In the genomic region with DNA sequence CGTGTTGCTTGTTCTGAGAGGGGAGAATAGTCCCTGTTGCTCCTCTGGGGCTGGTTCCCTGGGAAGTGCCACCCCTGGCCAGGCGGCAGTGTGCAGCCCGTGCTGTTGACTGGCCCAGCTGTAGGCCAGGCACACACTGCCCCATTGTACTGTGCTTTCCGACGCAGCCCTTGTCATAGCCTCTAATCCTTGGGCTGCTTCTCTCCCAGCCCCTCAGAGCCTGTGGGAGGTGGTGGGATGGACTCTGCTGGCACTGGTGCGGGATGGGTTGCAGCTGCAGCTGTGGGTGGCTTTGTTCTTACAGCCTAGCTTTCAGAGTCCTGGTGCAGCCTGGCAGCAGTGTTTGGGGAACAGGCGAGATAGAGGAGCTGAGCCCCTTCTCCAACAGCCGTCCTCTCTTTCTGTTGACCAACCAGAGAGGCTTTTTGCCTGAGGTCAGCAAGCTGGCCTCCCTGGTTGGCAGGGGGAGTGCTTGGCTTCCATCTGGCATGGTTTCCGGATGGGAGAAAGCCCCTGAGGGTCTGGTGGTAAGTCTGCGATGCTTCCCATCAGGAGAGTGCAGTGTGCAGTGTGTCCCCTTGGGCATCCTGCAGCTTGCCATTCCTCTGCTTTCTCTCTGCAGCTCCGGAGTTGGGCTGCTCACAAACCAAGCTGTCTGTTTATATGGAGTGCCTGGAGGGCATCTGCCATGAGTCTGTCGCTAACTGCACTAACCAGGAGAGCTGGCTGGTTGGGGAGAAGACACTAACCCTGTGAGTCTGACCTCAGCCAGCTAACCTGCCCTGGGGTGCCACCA, we compare ENCODE assay signal across 17 cellular contexts. TPM values are rescaled to one million over a fixed set of nuclear protein-coding genes. Genes with fewer than 3 reads are reported as not detected.
DNase-seq lines count a peak whose midpoint lies in the region; ATAC-seq, FAIRE-seq and TF ChIP-seq lines count a peak whose summit lies in the region.
"Had no signal": no experiment of that assay in that cellular context is flagged by ENCODE, and none has a peak within 500 bp of the region (broad histone marks: within the 10 kb centered on the region; RNA-seq: fewer than 3 reads in every experiment).

No MANE protein-coding gene starts in this region.

- H3K18ac ChIP-seq in H1 (ENCODE audit: extremely low read depth, low read length) = no peak overlapping the region

- H2AFZ ChIP-seq in H1 (ENCODE audit: low read length) (no peak overlapping the region), neural progenitor cell (replicated peaks) (no peak overlapping the region)
- H2AFZ ChIP-seq: parathyroid adenoma had no signal

- no peak for TF ChIP-seq CTCF in H1 (IDR thresholded peaks at IDR 0.05; ENCODE audit: control extremely low read depth in 1 of 3, insufficient read depth in 1 of 3, low read depth in 1 of 3, low read length in 3 of 3)
- no peak for TF ChIP-seq CTCF in neural progenitor cell (IDR thresholded peaks at IDR 0.05)
- no peak for TF ChIP-seq CTCF in testis (IDR thresholded peaks at IDR 0.05)

- no peak overlapping the region for H4K91ac ChIP-seq in H1 (replicated peaks; ENCODE audit: insufficient read length, low read length)

- no peak overlapping the region for H3K23ac ChIP-seq in H1 (ENCODE audit: insufficient read length)

- intact Hi-C loops in activated naive CD4-positive, alpha-beta T cell treated with anti-CD3 and anti-CD28 coated beads for 36 hours (cut with micrococcal nuclease) = no loop called here
- intact Hi-C loops in testis (cut with DNase I; ENCODE audit: low total_unique reads) = no loop called here

- no peak for TF ChIP-seq RAD21 in H1 (IDR thresholded peaks at IDR 0.05 in 1 of 2, conservative IDR thresholded peaks at IDR 0.05 in 1 of 2; ENCODE audit: low read depth in 2 of 2, low read length in 2 of 2)

- H2BK20ac ChIP-seq in H1 (ENCODE audit: low read length) = no peak overlapping the region

- FAIRE-seq in H1 (lab: Jason Lieb, UNC) (no peak), urothelium cell line (lab: Jason Lieb, UNC) (no peak)
- FAIRE-seq: A204.1, colon had no signal

- no peak for TF ChIP-seq POLR2A in H1 (IDR thresholded peaks at IDR 0.05; ENCODE audit: control extremely low read depth in 1 of 2, low read depth in 2 of 2, low read length in 2 of 2)
- TF ChIP-seq POLR2A in testis (IDR thresholded peaks at IDR 0.05) = no peak

- H3K9me3 ChIP-seq in H1 (ENCODE audit: insufficient read depth in 2 of 2, low read depth in 1 of 2, low read length in 1 of 2) (no peaks in the 10 kb centered on the region), neural progenitor cell (ENCODE audit: low read depth) (no peaks in the 10 kb centered on the region), testis (no peaks in the 10 kb centered on the region)
- H3K9me3 ChIP-seq: tibial artery had no signal

- no peak overlapping the region for H2BK15ac ChIP-seq in H1 (ENCODE audit: low read length)

- peak overlapping the region; percentile 28; the same call in 1 of the 2 replicates for H4K8ac ChIP-seq in H1 (ENCODE audit: extremely low read depth, insufficient read depth, low read length)

- peaks cover 30% of the 10 kb centered on the region for H3K79me1 ChIP-seq in H1 (ENCODE audit: low read depth, low read length)

- H3K56ac ChIP-seq in H1 (replicated peaks; ENCODE audit: insufficient read length, low read depth, low read length) = no peak overlapping the region

- H4K5ac ChIP-seq in H1 (ENCODE audit: insufficient read length, low read depth, low read length) = no peak overlapping the region

- peaks cover 11% of the 10 kb centered on the region for H3K4me1 Mint-ChIP-seq in activated naive CD4-positive, alpha-beta T cell treated with anti-CD3 and anti-CD28 coated beads for 36 hours (ENCODE audit: low read depth)
- peaks cover 10% of the 10 kb centered on the region for H3K4me1 Mint-ChIP-seq in neural progenitor cell

- no peak overlapping the region for H3K4ac ChIP-seq in H1 (replicated peaks; ENCODE audit: insufficient read length, low read depth, low read length)

- peak overlapping the region; percentile 33 to 62 for H3K27ac Mint-ChIP-seq in activated naive CD4-positive, alpha-beta T cell treated with anti-CD3 and anti-CD28 coated beads, Interleukin-2, amount 50 U/mL, for 72 hours
- no peak overlapping the region for H3K27ac Mint-ChIP-seq in activated naive CD4-positive, alpha-beta T cell treated with anti-CD3 and anti-CD28 coated beads for 36 hours
- no peak overlapping the region for H3K27ac Mint-ChIP-seq in neural progenitor cell
- H3K27ac Mint-ChIP-seq: activated CD4-positive, alpha-beta T cell treated with anti-CD3 and anti-CD28 coated beads, Interleukin-2, amount 10 ng/mL, durations not matched to agents 24 days and 14 days had no signal

- no peak overlapping the region for H2AK5ac ChIP-seq in H1 (ENCODE audit: low read depth, low read length)

- H3K27ac ChIP-seq in H1 (ENCODE audit: low read depth, low read length) (no peak overlapping the region), neural progenitor cell (no peak overlapping the region), testis (peak overlapping the region in 1 of 2 donors; percentile 36)
- H3K27ac ChIP-seq: parathyroid adenoma, tibial artery had no signal

- H3F3A ChIP-seq in neural progenitor cell (ENCODE audit: low read depth) = no peaks in the 10 kb centered on the region

- H3K4me3 Mint-ChIP-seq in activated naive CD4-positive, alpha-beta T cell treated with anti-CD3 and anti-CD28 coated beads for 36 hours = no peak overlapping the region
- H3K4me3 Mint-ChIP-seq in neural progenitor cell = no peak overlapping the region
- H3K4me3 Mint-ChIP-seq: activated CD4-positive, alpha-beta T cell treated with anti-CD3 and anti-CD28 coated beads, Interleukin-2, amount 10 ng/mL, durations not matched to agents 24 days and 14 days had no signal

- CTCF ChIA-PET in activated naive CD4-positive, alpha-beta T cell treated with anti-CD3 and anti-CD28 coated beads for 36 hours (lab: Charles Lee) = interaction anchor here (0.6 to 1.6 kb wide), 2 partner anchors 17 to 223 kb away, joined by 3 to 4 read pairs; no protein-coding TSS in a partner anchor
- CTCF ChIA-PET in H1 (lab: Charles Lee; ENCODE audit: partially characterized antibody) = interaction anchor here (0.9 to 32.9 kb wide), 5 partner anchors 6 to 155 kb away, joined by 3 to 536 read pairs (median 495); partner anchors contain the start of genes DLK2, LRRC73 and TJAP1

- TF ChIP-seq EP300 in H1 (IDR thresholded peaks at IDR 0.05; ENCODE audit: borderline replicate concordance in 1 of 2, low read depth in 2 of 2, low read length in 2 of 2) = no peak

- 0 out of 7 replicates have a peak overlapping the region, but pooled peaks of 1 of the 4 experiments have one; percentile 1 for H3K9ac ChIP-seq in H1 (replicated peaks in 1 of 4; ENCODE audit: extremely low read depth in 1 of 4, low read depth in 3 of 4, low read length in 3 of 4)
- peak overlapping the region; percentile 17 for H3K9ac ChIP-seq in neural progenitor cell
- H3K9ac ChIP-seq: parathyroid adenoma had no signal

- no peak overlapping the region for H2BK120ac ChIP-seq in H1 (replicated peaks; ENCODE audit: low read depth, low read length)

- no peaks in the 10 kb centered on the region for H3K36me3 Mint-ChIP-seq in activated naive CD4-positive, alpha-beta T cell treated with anti-CD3 and anti-CD28 coated beads, Interleukin-2, amount 50 U/mL, for 72 hours
- peaks cover 6% of the 10 kb centered on the region for H3K36me3 Mint-ChIP-seq in activated naive CD4-positive, alpha-beta T cell treated with anti-CD3 and anti-CD28 coated beads for 36 hours (ENCODE audit: low read depth)
- H3K36me3 Mint-ChIP-seq in neural progenitor cell = peaks cover 9% of the 10 kb centered on the region

- H3K4me2 ChIP-seq in H1 (ENCODE audit: insufficient read depth in 1 of 2, low read depth in 2 of 2, low read length in 2 of 2) = no peak overlapping the region
- peak overlapping the region; percentile 5 for H3K4me2 ChIP-seq in neural progenitor cell

- no peak overlapping the region for H2BK12ac ChIP-seq in H1 (ENCODE audit: low read depth, low read length)

- 87% methylated on average over 12 of the region's 12 CpGs; no CpG with 5 or more reads in 1 of the 2 experiments for WGBS in H1 (ENCODE audit: extremely low coverage in 1 of 2, insufficient coverage in 1 of 2, insufficient read length in 1 of 2, insufficient replicate concordance in 2 of 2, low coverage in 1 of 2, low lambda C conversion rate in 2 of 2, missing lambda C conversion rate in 1 of 2), 2 experiments
- WGBS in testis, 2 donors = 53 to 70% methylated on average over 6 to 12 of the region's 12 CpGs

- H2BK5ac ChIP-seq in H1 (ENCODE audit: low read depth, low read length) = no peak overlapping the region

- ATAC-seq in activated naive CD4-positive, alpha-beta T cell treated with anti-CD3 and anti-CD28 coated beads, Interleukin-2, amount 50 U/mL, for 72 hours = no peak
- no peak for ATAC-seq in GM18907 (IDR thresholded peaks at IDR 0.05; ENCODE audit: unreplicated experiment)
- ATAC-seq: esophagus mucosa had no signal

- POLR2A ChIA-PET in H1 (lab: Charles Lee; ENCODE audit: partially characterized antibody) = interaction anchor here (0.7 to 4.1 kb wide), 9 partner anchors 10 to 62 kb away, joined by 3 to 19 read pairs (median 5); partner anchors contain the start of genes ABCC10, LRRC73 and TJAP1

- H3K36me3 ChIP-seq in H1 (ENCODE audit: control insufficient read depth in 2 of 4, insufficient read depth in 4 of 4, low read length in 3 of 4) (0 out of 8 replicates have a peak, but pooled peaks cover 0 to 3% (median 0%) of the 10 kb centered on the region in 4 experiments), neural progenitor cell (no peaks in the 10 kb centered on the region), testis (ENCODE audit: low read depth, missing control alignments) (no peaks in the 10 kb centered on the region)

- no peak for DNase-seq in activated naive CD4-positive, alpha-beta T cell treated with anti-CD3 and anti-CD28 coated beads, Interleukin-2, amount 50 U/mL, for 72 hours (ENCODE audit: low spot score in 2 of 2)
- no peak for DNase-seq in activated naive CD4-positive, alpha-beta T cell treated with anti-CD3 and anti-CD28 coated beads for 36 hours
- no peak for DNase-seq in H1 (ENCODE audit: low read depth in 1 of 2, low spot score in 2 of 2)
- DNase-seq in neural progenitor cell (ENCODE audit: low spot score) = peak; percentile 61
- DNase-seq in testis = peak; percentile 76
- no peak for DNase-seq in urothelium cell line (ENCODE audit: low spot score)
- no peak for DNase-seq in NCI-H2081 treated with DMSO at 0.1 percent for 48 hours (lab: John Stamatoyannopoulos, UW)
- DNase-seq: activated CD4-positive, alpha-beta T cell treated with anti-CD3 and anti-CD28 coated beads, Interleukin-2, amount 10 ng/mL, durations not matched to agents 24 days and 14 days; COR-L47; MM.1S; T-helper 2 cell; tibial artery had no signal

- H3K27me3 ChIP-seq in H1 (replicated peaks in 1 of 4; ENCODE audit: control insufficient read depth in 3 of 4, extremely low read depth in 1 of 4, insufficient read depth in 3 of 4, low read length in 3 of 4) = no peaks in the 10 kb centered on the region
- no peaks in the 10 kb centered on the region for H3K27me3 ChIP-seq in neural progenitor cell
- H3K27me3 ChIP-seq in testis = no peaks in the 10 kb centered on the region
- H3K27me3 ChIP-seq: tibial artery had no signal

- no peaks in the 10 kb centered on the region for H3K9me3 Mint-ChIP-seq in activated naive CD4-positive, alpha-beta T cell treated with anti-CD3 and anti-CD28 coated beads, Interleukin-2, amount 50 U/mL, for 72 hours
- H3K9me3 Mint-ChIP-seq in activated naive CD4-positive, alpha-beta T cell treated with anti-CD3 and anti-CD28 coated beads for 36 hours = no peaks in the 10 kb centered on the region
- H3K9me3 Mint-ChIP-seq in neural progenitor cell = no peaks in the 10 kb centered on the region
- H3K9me3 Mint-ChIP-seq: activated CD4-positive, alpha-beta T cell treated with anti-CD3 and anti-CD28 coated beads, Interleukin-2, amount 10 ng/mL, durations not matched to agents 24 days and 14 days had no signal

- peaks cover 18 to 38% of the 10 kb centered on the region in 2 experiments for H4K20me1 ChIP-seq in H1 (replicated peaks in 1 of 2; ENCODE audit: control insufficient read depth in 1 of 2, insufficient read depth in 2 of 2, low read length in 2 of 2)
- H4K20me1 ChIP-seq in neural progenitor cell (ENCODE audit: low read depth) = peaks cover 15% of the 10 kb centered on the region

- no peaks in the 10 kb centered on the region for H3K23me2 ChIP-seq in H1 (ENCODE audit: low read depth, low read length)

- H3K4me3 ChIP-seq in H1 (ENCODE audit: extremely low read depth in 1 of 4, insufficient read depth in 2 of 4, low read depth in 3 of 4, low read length in 4 of 4) = no peak overlapping the region
- H3K4me3 ChIP-seq in neural progenitor cell = no peak overlapping the region
- no peak overlapping the region for H3K4me3 ChIP-seq in testis
- H3K4me3 ChIP-seq: tibial artery had no signal

- H3K79me2 ChIP-seq in H1 (ENCODE audit: control insufficient read depth in 1 of 2, insufficient read depth in 2 of 2, low read length in 2 of 2) (peaks cover 0 to 64% of the 10 kb centered on the region in 2 experiments; a peak in 3 of 4 replicates), neural progenitor cell (ENCODE audit: low read depth) (no peaks in the 10 kb centered on the region)

- no peak overlapping the region for H3K14ac ChIP-seq in H1 (ENCODE audit: insufficient read length)

- H3K4me1 ChIP-seq in H1 (replicated peaks in 1 of 4; ENCODE audit: control insufficient read depth in 3 of 4, insufficient read depth in 4 of 4, low read length in 3 of 4) (peaks cover 3 to 10% (median 6%) of the 10 kb centered on the region in 4 experiments; a peak in 3 of 7 replicates), neural progenitor cell (peaks cover 12% of the 10 kb centered on the region), testis (peaks cover 26% of the 10 kb centered on the region)
- H3K4me1 ChIP-seq: parathyroid adenoma had no signal

- H3K27me3 Mint-ChIP-seq in activated naive CD4-positive, alpha-beta T cell treated with anti-CD3 and anti-CD28 coated beads for 36 hours (ENCODE audit: low read depth) = no peaks in the 10 kb centered on the region
- peaks cover 2% of the 10 kb centered on the region for H3K27me3 Mint-ChIP-seq in neural progenitor cell (ENCODE audit: insufficient read depth, low read depth)
- H3K27me3 Mint-ChIP-seq: activated CD4-positive, alpha-beta T cell treated with anti-CD3 and anti-CD28 coated beads, Interleukin-2, amount 10 ng/mL, durations not matched to agents 24 days and 14 days had no signal

RNA-seq across cellular contexts. Expression of gene TJAP1, which starts 12.1 kb away (rescaled TPM):
- 10 to 100 TPM; 23.0 to 35.0 TPM for total RNA-seq in activated naive CD4-positive, alpha-beta T cell treated with anti-CD3 and anti-CD28 coated beads, Interleukin-2, amount 50 U/mL, for 72 hours
- total RNA-seq in activated naive CD4-positive, alpha-beta T cell treated with anti-CD3 and anti-CD28 coated beads for 36 hours = 10 to 100 TPM; 23.0 to 24.6 TPM
- total RNA-seq in H1 (2021; fragmentation: NEBNext Ultra II Directional; extraction: Animal tissue kit (Norgen Biotek cat#: 25700)) = 36.8 and 40.4 TPM in 2 replicates
- polyA plus RNA-seq in H1 (2011; rRNA removed) = 30.7 and 50.1 TPM in 2 replicates
- 31.0 TPM for polyA plus RNA-seq in H1 (2011; cell fraction: cytosol; rRNA removed)
- 80.4 TPM for polyA plus RNA-seq in H1 (2011; cell fraction: nucleus; rRNA removed)
- 25.7 to 35.7 TPM (median 33.7 TPM) in 4 replicates for polyA plus RNA-seq in H1 (2012, experiment 1 of 2)
- 28.5 TPM for polyA plus RNA-seq in H1 (2012, experiment 2 of 2)
- polyA plus RNA-seq in H1 (2013, experiment 1 of 2) = 29.1 TPM
- polyA plus RNA-seq in H1 (2013, experiment 2 of 2) = 26.5 TPM
- 15.9 and 17.5 TPM in 2 replicates for polyA minus RNA-seq in H1 (2011; rRNA and poly(A)+ RNA removed)
- 14.8 TPM for polyA minus RNA-seq in H1 (2011; cell fraction: cytosol; rRNA and poly(A)+ RNA removed)
- 19.9 TPM for polyA minus RNA-seq in H1 (2011; cell fraction: nucleus; rRNA and poly(A)+ RNA removed)
- 12.9 and 31.4 TPM in 2 replicates for total RNA-seq in neural progenitor cell (ENCODE audit: low replicate concordance)
- total RNA-seq in testis = 10 to 100 TPM; 55.9 to 59.1 TPM
- polyA plus RNA-seq in testis (ENCODE audit: insufficient read depth, low read depth, low replicate concordance) = 35.4 TPM

RNA-seq across cellular contexts. Expression of gene LRRC73, which starts 20.7 kb away (rescaled TPM):
- total RNA-seq in activated naive CD4-positive, alpha-beta T cell treated with anti-CD3 and anti-CD28 coated beads, Interleukin-2, amount 50 U/mL, for 72 hours = under 1 TPM; 0.12 to 0.48 TPM
- total RNA-seq in activated naive CD4-positive, alpha-beta T cell treated with anti-CD3 and anti-CD28 coated beads for 36 hours = under 1 TPM; 0.10 to 0.17 TPM
- 0.26 and 0.69 TPM in 2 replicates for total RNA-seq in H1 (2021; fragmentation: NEBNext Ultra II Directional; extraction: Animal tissue kit (Norgen Biotek cat#: 25700))
- polyA plus RNA-seq in H1 (2011; rRNA removed) (0.24 and 0.25 TPM in 2 replicates), testis (ENCODE audit: insufficient read depth, low read depth, low replicate concordance) (50.6 TPM)
- 0.22 TPM for polyA plus RNA-seq in H1 (2011; cell fraction: cytosol; rRNA removed)
- 0.21 TPM for polyA plus RNA-seq in H1 (2011; cell fraction: nucleus; rRNA removed)
- polyA plus RNA-seq in H1 (2012, experiment 1 of 2) = 0.15 to 0.60 TPM (median 0.34 TPM) in 4 replicates
- polyA plus RNA-seq in H1 (2012, experiment 2 of 2) = 0.45 TPM
- polyA plus RNA-seq in H1 (2013, experiment 1 of 2) = 0.24 TPM
- polyA plus RNA-seq in H1 (2013, experiment 2 of 2) = 0.20 TPM
- polyA minus RNA-seq in H1 (2011; rRNA and poly(A)+ RNA removed) = 0.22 TPM in 2 replicates
- 0.88 TPM for polyA minus RNA-seq in H1 (2011; cell fraction: cytosol; rRNA and poly(A)+ RNA removed)
- 1.1 TPM for polyA minus RNA-seq in H1 (2011; cell fraction: nucleus; rRNA and poly(A)+ RNA removed)
- total RNA-seq in neural progenitor cell (ENCODE audit: low replicate concordance) (0.37 TPM in 1 of 2 replicates, not detected in the other), testis (10 to 100 TPM; 20.1 to 29.3 TPM)

RNA-seq across cellular contexts. Expression of gene YIPF3, which starts 27.3 kb away (rescaled TPM):
- total RNA-seq in activated naive CD4-positive, alpha-beta T cell treated with anti-CD3 and anti-CD28 coated beads, Interleukin-2, amount 50 U/mL, for 72 hours = 10 to 100 TPM; 40.7 to 49.1 TPM
- 10 to 100 TPM; 26.2 to 26.5 TPM for total RNA-seq in activated naive CD4-positive, alpha-beta T cell treated with anti-CD3 and anti-CD28 coated beads for 36 hours
- total RNA-seq in H1 (2021; fragmentation: NEBNext Ultra II Directional; extraction: Animal tissue kit (Norgen Biotek cat#: 25700)) = 77.2 and 78.2 TPM in 2 replicates
- 225 and 284 TPM in 2 replicates for polyA plus RNA-seq in H1 (2011; rRNA removed)
- polyA plus RNA-seq in H1 (2011; cell fraction: cytosol; rRNA removed) = 102 TPM
- 180 TPM for polyA plus RNA-seq in H1 (2011; cell fraction: nucleus; rRNA removed)
- polyA plus RNA-seq in H1 (2012, experiment 1 of 2) = 60.3 to 108 TPM (median 95.2 TPM) in 4 replicates
- 104 TPM for polyA plus RNA-seq in H1 (2012, experiment 2 of 2)
- polyA plus RNA-seq in H1 (2013, experiment 1 of 2) = 104 TPM
- polyA plus RNA-seq in H1 (2013, experiment 2 of 2) = 125 TPM
- 222 and 265 TPM in 2 replicates for polyA minus RNA-seq in H1 (2011; rRNA and poly(A)+ RNA removed)
- 35.6 TPM for polyA minus RNA-seq in H1 (2011; cell fraction: cytosol; rRNA and poly(A)+ RNA removed)
- polyA minus RNA-seq in H1 (2011; cell fraction: nucleus; rRNA and poly(A)+ RNA removed) = 64.4 TPM
- 102 and 117 TPM in 2 replicates for total RNA-seq in neural progenitor cell (ENCODE audit: low replicate concordance)
- 100 to 1,000 TPM; 130 to 138 TPM for total RNA-seq in testis
- polyA plus RNA-seq in testis (ENCODE audit: insufficient read depth, low read depth, low replicate concordance) = 131 TPM

RNA-seq across cellular contexts. Expression of gene POLR1C, which starts 27.4 kb away (rescaled TPM):
- 10 to 100 TPM; 34.2 to 57.1 TPM for total RNA-seq in activated naive CD4-positive, alpha-beta T cell treated with anti-CD3 and anti-CD28 coated beads, Interleukin-2, amount 50 U/mL, for 72 hours
- 10 to 100 TPM; 47.5 to 50.1 TPM for total RNA-seq in activated naive CD4-positive, alpha-beta T cell treated with anti-CD3 and anti-CD28 coated beads for 36 hours
- total RNA-seq in H1 (2021; fragmentation: NEBNext Ultra II Directional; extraction: Animal tissue kit (Norgen Biotek cat#: 25700)) = 46.9 and 49.6 TPM in 2 replicates
- polyA plus RNA-seq in H1 (2011; rRNA removed) = 30.0 and 42.9 TPM in 2 replicates
- 54.2 TPM for polyA plus RNA-seq in H1 (2011; cell fraction: cytosol; rRNA removed)
- polyA plus RNA-seq in H1 (2011; cell fraction: nucleus; rRNA removed) = 51.8 TPM
- 54.6 to 78.8 TPM (median 68.8 TPM) in 4 replicates for polyA plus RNA-seq in H1 (2012, experiment 1 of 2)
- 25.7 TPM for polyA plus RNA-seq in H1 (2012, experiment 2 of 2)
- polyA plus RNA-seq in H1 (2013, experiment 1 of 2) = 31.6 TPM
- polyA plus RNA-seq in H1 (2013, experiment 2 of 2) = 28.6 TPM
- polyA minus RNA-seq in H1 (2011; rRNA and poly(A)+ RNA removed) = 65.4 and 67.9 TPM in 2 replicates
- polyA minus RNA-seq in H1 (2011; cell fraction: cytosol; rRNA and poly(A)+ RNA removed) = 16.7 TPM
- polyA minus RNA-seq in H1 (2011; cell fraction: nucleus; rRNA and poly(A)+ RNA removed) = 23.0 TPM
- 23.2 and 24.4 TPM in 2 replicates for total RNA-seq in neural progenitor cell (ENCODE audit: low replicate concordance)
- 10 to 100 TPM; 35.0 to 37.7 TPM for total RNA-seq in testis
- polyA plus RNA-seq in testis (ENCODE audit: insufficient read depth, low read depth, low replicate concordance) = 41.3 TPM

RNA-seq across cellular contexts. Expression of gene DLK2, which starts 34.1 kb away (rescaled TPM):
- 1 to 10 TPM in 1 of 2 donors, under 1 TPM in 1; 0.18 to 3.4 TPM for total RNA-seq in activated naive CD4-positive, alpha-beta T cell treated with anti-CD3 and anti-CD28 coated beads, Interleukin-2, amount 50 U/mL, for 72 hours
- total RNA-seq in activated naive CD4-positive, alpha-beta T cell treated with anti-CD3 and anti-CD28 coated beads for 36 hours = under 1 TPM; 0.47 to 0.52 TPM
- total RNA-seq in H1 (2021; fragmentation: NEBNext Ultra II Directional; extraction: Animal tissue kit (Norgen Biotek cat#: 25700)) = 0.37 and 0.67 TPM in 2 replicates
- polyA plus RNA-seq in H1 (2011; rRNA removed) = 0.80 and 1.6 TPM in 2 replicates
- polyA plus RNA-seq in H1 (2011; cell fraction: cytosol; rRNA removed) = 1.0 TPM
- 1.2 TPM for polyA plus RNA-seq in H1 (2011; cell fraction: nucleus; rRNA removed)
- 0.25 to 0.88 TPM (median 0.55 TPM) in 4 replicates for polyA plus RNA-seq in H1 (2012, experiment 1 of 2)
- polyA plus RNA-seq in H1 (2012, experiment 2 of 2) = 1.2 TPM
- 0.47 TPM for polyA plus RNA-seq in H1 (2013, experiment 1 of 2)
- 0.37 TPM for polyA plus RNA-seq in H1 (2013, experiment 2 of 2)
- 0.15 and 0.22 TPM in 2 replicates for polyA minus RNA-seq in H1 (2011; rRNA and poly(A)+ RNA removed)
- not detected for polyA minus RNA-seq in H1 (2011; cell fraction: cytosol; rRNA and poly(A)+ RNA removed)
- not detected for polyA minus RNA-seq in H1 (2011; cell fraction: nucleus; rRNA and poly(A)+ RNA removed)
- total RNA-seq in neural progenitor cell (ENCODE audit: low replicate concordance) = 1.1 TPM in 1 of 2 replicates, not detected in the other
- 1 to 10 TPM; 1.7 to 1.9 TPM for total RNA-seq in testis
- polyA plus RNA-seq in testis (ENCODE audit: insufficient read depth, low read depth, low replicate concordance) = 1.3 TPM

Comparison
In these comparisons a context has a peak if more than half of its experiments do, and no peak if none do; other contexts are left out.
1. H3K27ac Mint-ChIP-seq: peak in activated naive CD4-positive, alpha-beta T cell treated with anti-CD3 and anti-CD28 coated beads, Interleukin-2, amount 50 U/mL, for 72 hours (2 of 2); none in activated naive CD4-positive, alpha-beta T cell treated with anti-CD3 and anti-CD28 coated beads for 36 hours (single experiment) and neural progenitor cell (single experiment).
2. DNase-seq: peak in neural progenitor cell (single experiment) and testis (single experiment); none in activated naive CD4-positive, alpha-beta T cell treated with anti-CD3 and anti-CD28 coated beads, Interleukin-2, amount 50 U/mL, for 72 hours (0 of 2), activated naive CD4-positive, alpha-beta T cell treated with anti-CD3 and anti-CD28 coated beads for 36 hours (single experiment), H1 (0 of 2), urothelium cell line (single experiment) and NCI-H2081 treated with DMSO at 0.1 percent for 48 hours (single experiment).
3. RNA of gene LRRC73, which starts 20.7 kb away (total RNA-seq): 20.1 to 29.3 TPM in testis; 0.12 to 0.48 TPM in activated naive CD4-positive, alpha-beta T cell treated with anti-CD3 and anti-CD28 coated beads, Interleukin-2, amount 50 U/mL, for 72 hours, 0.26 to 0.69 TPM in H1, 0.10 to 0.17 TPM in activated naive CD4-positive, alpha-beta T cell treated with anti-CD3 and anti-CD28 coated beads for 36 hours and 0.37 TPM in neural progenitor cell; every median in the first group is over 10 times any median in the second.